Comparison of ENCODE assay signal across 10 cellular contexts in the genomic region with DNA sequence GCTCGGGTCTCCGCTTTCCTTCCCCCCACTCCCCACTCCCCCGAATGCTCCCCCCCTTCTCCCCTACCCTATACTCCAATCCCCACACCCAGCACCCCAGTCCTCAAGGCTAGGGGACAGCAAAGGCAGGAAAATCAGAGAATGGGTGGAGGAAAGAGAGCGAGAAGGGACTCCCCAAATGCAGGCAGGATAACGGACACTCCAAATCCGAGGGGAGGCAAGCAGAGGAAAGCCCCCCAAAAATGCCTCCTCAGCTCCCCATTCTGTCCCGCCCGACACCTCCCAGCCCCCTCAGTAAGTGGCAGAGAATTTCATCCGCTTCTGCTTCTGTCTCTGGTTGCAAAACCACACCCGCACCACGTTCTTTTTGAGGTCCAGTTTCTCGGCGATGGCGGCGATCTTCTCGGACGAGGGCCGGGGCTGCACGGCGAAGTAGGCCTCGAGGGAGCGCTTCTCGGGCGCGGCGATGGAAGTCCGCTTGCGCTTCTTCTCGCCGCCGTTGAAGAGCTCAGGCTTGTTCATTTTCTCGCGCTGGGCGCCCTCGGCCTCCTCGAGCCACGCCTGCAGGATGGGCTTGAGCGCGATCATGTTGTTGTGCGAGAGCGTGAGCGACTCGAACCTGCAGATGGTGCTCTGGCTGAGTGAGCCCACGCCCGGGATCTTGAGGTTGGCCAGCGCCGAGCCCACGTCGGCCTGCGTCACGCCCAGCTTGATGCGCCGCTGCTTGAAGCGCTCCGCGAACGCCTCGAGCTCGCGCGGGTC. TPM values are rescaled to one million over a fixed set of nuclear protein-coding genes. Genes with fewer than 3 reads are reported as not detected.
DNase-seq lines count a peak whose midpoint lies in the region; ATAC-seq and TF ChIP-seq lines count a peak whose summit lies in the region.
"Had no signal": no experiment of that assay in that cellular context is flagged by ENCODE, and none has a peak within 500 bp of the region (broad histone marks: within the 10 kb centered on the region; RNA-seq: fewer than 3 reads in every experiment).

No MANE protein-coding gene starts in this region.

- no peak overlapping the region for H3K27ac ChIP-seq in CD4-positive, alpha-beta T cell (ENCODE audit: low read depth, low read length)
- no peak overlapping the region for H3K27ac ChIP-seq in HL-60 (replicated peaks)
- no peak overlapping the region for H3K27ac ChIP-seq in coronary artery
- H3K27ac ChIP-seq in naive thymus-derived CD4-positive, alpha-beta T cell (ENCODE audit: low read depth, low read length) = no peak overlapping the region

- DNase-seq in CD4-positive, alpha-beta T cell = peak in 1 of 10 experiments; percentile 34
- DNase-seq in HL-60 (ENCODE audit: low read depth in 1 of 2, low spot score in 1 of 2) = peak in 1 of 2 experiments; percentile 19
- DNase-seq in coronary artery (ENCODE audit: low spot score) = no peak
- DNase-seq in naive thymus-derived CD4-positive, alpha-beta T cell = peak in 1 of 9 donors; percentile 30
- no peak for DNase-seq in stimulated activated CD8-positive, alpha-beta memory T cell treated with anti-CD3 and anti-CD28 coated beads, Interleukin-4, amount 100 ng/mL, for 48 hours
- no peak for DNase-seq in AG08396 (ENCODE audit: low spot score)
- DNase-seq in AG08395 (ENCODE audit: low spot score) = no peak
- DNase-seq: HCEC 1CT, SW 1271 had no signal

- TF ChIP-seq CTCF in CD4-positive, alpha-beta T cell (IDR thresholded peaks at IDR 0.05) = no peak
- TF ChIP-seq CTCF in HL-60 (IDR thresholded peaks at IDR 0.05; ENCODE audit: insufficient read depth, low read length) (no peak), coronary artery (IDR thresholded peaks at IDR 0.05) (no peak)

- H3K27me3 Mint-ChIP-seq in CD4-positive, alpha-beta T cell = peaks cover 92% of the 10 kb centered on the region
- H3K27me3 Mint-ChIP-seq in naive thymus-derived CD4-positive, alpha-beta T cell = peaks cover 75 to 90% (median 84%) of the 10 kb centered on the region in 5 donors

- peaks cover 16% of the 10 kb centered on the region for H3K36me3 Mint-ChIP-seq in CD4-positive, alpha-beta T cell (ENCODE audit: low read depth)
- peaks cover 0 to 5% (median 1%) of the 10 kb centered on the region in 5 donors for H3K36me3 Mint-ChIP-seq in naive thymus-derived CD4-positive, alpha-beta T cell

- H3K4me1 ChIP-seq in naive thymus-derived CD4-positive, alpha-beta T cell (ENCODE audit: control insufficient read depth in 2 of 2, insufficient read depth in 2 of 2, low read length in 2 of 2) = peaks cover 0 to 19% of the 10 kb centered on the region in 2 donors

- H3K27ac Mint-ChIP-seq in CD4-positive, alpha-beta T cell = peak overlapping the region; percentile 27
- H3K27ac Mint-ChIP-seq in naive thymus-derived CD4-positive, alpha-beta T cell = peak overlapping the region in 3 of 9 donors; percentile 42 to 59 (median 44)

- H3K9me3 Mint-ChIP-seq in CD4-positive, alpha-beta T cell = peaks cover 7% of the 10 kb centered on the region
- H3K9me3 Mint-ChIP-seq in naive thymus-derived CD4-positive, alpha-beta T cell = peaks cover 0 to 50% (median 23%) of the 10 kb centered on the region in 11 donors

- intact Hi-C loops in CD4-positive, alpha-beta T cell (cut with DNase I, micrococcal nuclease) = no loop called here
- intact Hi-C loops in naive thymus-derived CD4-positive, alpha-beta T cell (cut with micrococcal nuclease) = loop anchor here (2.0 to 10.0 kb wide), 6 partner anchors 56 to 907 kb away; a partner anchor contains a TSS

- peaks cover 95% of the 10 kb centered on the region for H3K27me3 ChIP-seq in CD4-positive, alpha-beta T cell (ENCODE audit: control insufficient read depth, insufficient read depth, low read length)
- peaks cover 79% of the 10 kb centered on the region for H3K27me3 ChIP-seq in HL-60 (ENCODE audit: insufficient read depth, poor library complexity, severe bottlenecking)
- peaks cover 42 to 72% of the 10 kb centered on the region in 2 donors for H3K27me3 ChIP-seq in naive thymus-derived CD4-positive, alpha-beta T cell (ENCODE audit: control insufficient read depth in 2 of 2, insufficient read depth in 2 of 2, low read length in 2 of 2)

- peak overlapping the region; percentile 22 for H3K4me3 ChIP-seq in HL-60 (replicated peaks; ENCODE audit: insufficient read depth, low read length)
- peak overlapping the region; percentile 61 for H3K4me3 ChIP-seq in coronary artery
- H3K4me3 ChIP-seq in naive thymus-derived CD4-positive, alpha-beta T cell (ENCODE audit: low read length) = peak overlapping the region; percentile 46

- H3K4me3 Mint-ChIP-seq in CD4-positive, alpha-beta T cell = peak overlapping the region; percentile 63
- peak overlapping the region; percentile 45 to 79 (median 66) for H3K4me3 Mint-ChIP-seq in naive thymus-derived CD4-positive, alpha-beta T cell

- H3K9me3 ChIP-seq in CD4-positive, alpha-beta T cell (ENCODE audit: control insufficient read depth, low read length) = peaks cover 33% of the 10 kb centered on the region
- H3K9me3 ChIP-seq in naive thymus-derived CD4-positive, alpha-beta T cell (ENCODE audit: control insufficient read depth in 2 of 3, low read length in 3 of 3) = peaks cover 0 to 6% (median 0%) of the 10 kb centered on the region in 3 experiments

- H3K4me1 Mint-ChIP-seq in CD4-positive, alpha-beta T cell (ENCODE audit: low read depth) = peaks cover 42% of the 10 kb centered on the region
- H3K4me1 Mint-ChIP-seq in naive thymus-derived CD4-positive, alpha-beta T cell = peaks cover 19 to 57% (median 41%) of the 10 kb centered on the region in 7 donors

- no peaks in the 10 kb centered on the region for H3K36me3 ChIP-seq in naive thymus-derived CD4-positive, alpha-beta T cell (ENCODE audit: control insufficient read depth in 2 of 3, insufficient read depth in 3 of 3, low read length in 3 of 3)

- ATAC-seq in CD4-positive, alpha-beta T cell (ENCODE audit: poor library complexity) = no peak
- no peak for ATAC-seq in naive thymus-derived CD4-positive, alpha-beta T cell
- ATAC-seq in HG03135 (IDR thresholded peaks at IDR 0.05; ENCODE audit: unreplicated experiment) = no peak

- POLR2A ChIA-PET in CD4-positive, alpha-beta T cell (lab: Charles Lee) = interaction anchor here (1.3 kb wide), 1 partner anchor 16 kb away, joined by 3 read pairs; no protein-coding TSS in a partner anchor
- POLR2A ChIA-PET in naive thymus-derived CD4-positive, alpha-beta T cell (lab: Charles Lee) = no interaction called here

- CTCF ChIA-PET in CD4-positive, alpha-beta T cell (lab: Charles Lee) = no interaction called here
- CTCF ChIA-PET in naive thymus-derived CD4-positive, alpha-beta T cell (lab: Charles Lee) = interaction anchor here (0.6 kb wide), 2 partner anchors 64 to 1334 kb away, joined by 3 read pairs; no protein-coding TSS in a partner anchor

RNA-seq across cellular contexts. Expression of a gene that starts 2.0 kb away (rescaled TPM):
- under 1 TPM; 0.11 to 0.14 TPM for total RNA-seq in CD4-positive, alpha-beta T cell
- total RNA-seq in naive thymus-derived CD4-positive, alpha-beta T cell = under 1 TPM in 3 of 5 experiments, not detected in 2; 0.08 to 0.22 (median 0.15) TPM
- not detected for polyA plus RNA-seq in naive thymus-derived CD4-positive, alpha-beta T cell

RNA-seq across cellular contexts. Expression of a gene that starts 57.6 kb away (rescaled TPM):
- 1 to 10 TPM; 2.6 TPM for total RNA-seq in CD4-positive, alpha-beta T cell
- 10 to 100 TPM in 3 of 5 experiments, 1 to 10 TPM in 2; 4.2 to 17.7 (median 15.9) TPM for total RNA-seq in naive thymus-derived CD4-positive, alpha-beta T cell
- polyA plus RNA-seq in naive thymus-derived CD4-positive, alpha-beta T cell = 10 to 100 TPM; 10.5 to 17.2 TPM

Comparison
In these comparisons a context has a peak if more than half of its experiments do, and no peak if none do; other contexts are left out.
1. intact Hi-C loops: an anchor here in naive thymus-derived CD4-positive, alpha-beta T cell (2.0 to 10.0 kb wide); none called in CD4-positive, alpha-beta T cell.